In genomic region chr11:34953955-34954354, GRCh38 we compare ENCODE assay signal across 16 cellular contexts. TPM values are rescaled to one million over a fixed set of nuclear protein-coding genes. Genes with fewer than 3 reads are reported as not detected.
A peak's percentile ranks its signal among the peaks of the same experiment; 100 is the strongest.
DNase-seq lines count a peak whose midpoint lies in the region; ATAC-seq, FAIRE-seq and TF ChIP-seq lines count a peak whose summit lies in the region.
"Had no signal": no experiment of that assay in that cellular context is flagged by ENCODE, and none has a peak within 500 bp of the region (broad histone marks: within the 10 kb centered on the region; RNA-seq: fewer than 3 reads in every experiment).

No MANE protein-coding gene starts in this region.

- TF ChIP-seq EP300 in K562 (IDR thresholded peaks at IDR 0.05; ENCODE audit: low read length), result no peak

- no peaks in the 10 kb centered on the region for H3K9me1 ChIP-seq in K562 (ENCODE audit: control insufficient read depth, insufficient read depth, low read length)

- H3K36me3 ChIP-seq in Panc1 (ENCODE audit: control insufficient read depth, insufficient read depth, low read length), result peaks cover 2% of the 10 kb centered on the region; the same call in 1 of the 2 replicates
- peaks cover 13% of the 10 kb centered on the region; the same call in 1 of the 3 replicates for H3K36me3 ChIP-seq in K562 (ENCODE audit: control insufficient read depth, insufficient read depth, low read length)
- H3K36me3 ChIP-seq in body of pancreas (replicated peaks in 1 of 2; ENCODE audit: insufficient read depth in 1 of 2, low read depth in 2 of 2), result no peaks in the 10 kb centered on the region
- H3K36me3 ChIP-seq: HAP-1 had no signal

- no peak overlapping the region for H3K9ac ChIP-seq in K562 (ENCODE audit: insufficient read depth in 1 of 2, low read depth in 2 of 2, low read length in 2 of 2)
- H3K9ac ChIP-seq: BLaER1 had no signal

- TF ChIP-seq RAD21 in K562 (CRISPR knock-in tag; conservative IDR thresholded peaks at IDR 0.05 in 1 of 2, IDR thresholded peaks at IDR 0.05 in 1 of 2), result no peak

- in situ Hi-C loops in Panc1 (cut with HindIII; ENCODE audit: low pct_unique_long_range_greater_than_20kb, low sequenced_read_pairs), result no loop called here
- in situ Hi-C loops in K562 (cut with MboI), result no loop called here

- intact Hi-C loops in activated CD4-positive, alpha-beta T cell treated with anti-CD3 and anti-CD28 coated beads for 36 hours (cut with DNase I, micrococcal nuclease), result no loop called here
- intact Hi-C loops in Panc1 (cut with micrococcal nuclease; ENCODE audit: unreplicated experiment) (no loop called here), K562 (cut with micrococcal nuclease) (no loop called here), body of pancreas (cut with DNase I) (no loop called here)

- no peak overlapping the region for H3K4me3 ChIP-seq in Panc1 (ENCODE audit: low read depth in 2 of 2, low read length in 2 of 2)
- H3K4me3 ChIP-seq in K562, result no peak overlapping the region
- H3K4me3 ChIP-seq in body of pancreas, result no peak overlapping the region
- H3K4me3 ChIP-seq: BLaER1, GM12878, HAP-1 had no signal

- no peaks in the 10 kb centered on the region for H3K9me3 Mint-ChIP-seq in activated CD4-positive, alpha-beta T cell treated with anti-CD3 and anti-CD28 coated beads for 36 hours (ENCODE audit: low read depth)
- no peaks in the 10 kb centered on the region for H3K9me3 Mint-ChIP-seq in stimulated activated effector memory CD8-positive, alpha-beta T cell treated with anti-CD3 and anti-CD28 coated beads, Interleukin-12 subunit alpha, Interleukin-12 subunit beta, amount 100 ng/mL, for 72 hours
- H3K9me3 Mint-ChIP-seq in WTC11, result no peaks in the 10 kb centered on the region
- H3K9me3 Mint-ChIP-seq: CD8-positive, alpha-beta memory T cell had no signal

- H3K27ac ChIP-seq in Panc1 (ENCODE audit: low read length) (peak overlapping the region; percentile 67; the same call in 1 of the 2 replicates), K562 (ENCODE audit: extremely low read depth, low read depth, low read length) (no peak overlapping the region), body of pancreas (no peak overlapping the region)
- H3K27ac ChIP-seq: BLaER1 had no signal

- H3K27me3 Mint-ChIP-seq in activated CD4-positive, alpha-beta T cell treated with anti-CD3 and anti-CD28 coated beads for 36 hours, result no peaks in the 10 kb centered on the region
- H3K27me3 Mint-ChIP-seq in WTC11 (ENCODE audit: low read depth), result no peaks in the 10 kb centered on the region
- H3K27me3 Mint-ChIP-seq: CD8-positive, alpha-beta memory T cell had no signal

- ATAC-seq in activated CD4-positive, alpha-beta T cell treated with anti-CD3 and anti-CD28 coated beads for 36 hours, result peak; percentile 69
- ATAC-seq in Panc1 (no peak), K562 (no peak), body of pancreas (no peak), WTC11 (no peak)
- ATAC-seq in stimulated activated effector memory CD8-positive, alpha-beta T cell treated with anti-CD3 and anti-CD28 coated beads, Interleukin-12 subunit alpha, Interleukin-12 subunit beta, amount 100 ng/mL, for 72 hours, result peak; percentile 55
- ATAC-seq: GM12878 had no signal

- no peak overlapping the region for H3K4me3 Mint-ChIP-seq in activated CD4-positive, alpha-beta T cell treated with anti-CD3 and anti-CD28 coated beads for 36 hours
- no peak overlapping the region for H3K4me3 Mint-ChIP-seq in stimulated activated effector memory CD8-positive, alpha-beta T cell treated with anti-CD3 and anti-CD28 coated beads, Interleukin-12 subunit alpha, Interleukin-12 subunit beta, amount 100 ng/mL, for 72 hours
- H3K4me3 Mint-ChIP-seq in WTC11, result no peak overlapping the region
- H3K4me3 Mint-ChIP-seq: CD8-positive, alpha-beta memory T cell had no signal

- no peaks in the 10 kb centered on the region for H4K20me1 ChIP-seq in K562 (replicated peaks; ENCODE audit: control insufficient read depth, insufficient read depth, low read length)
- H4K20me1 ChIP-seq: BLaER1 had no signal

- TF ChIP-seq POLR2A in K562 (conservative IDR thresholded peaks at IDR 0.05) (no peak), body of pancreas (IDR thresholded peaks at IDR 0.05) (no peak)

- H2AFZ ChIP-seq in K562 (ENCODE audit: low read depth, low read length), result no peak overlapping the region

- peaks cover 4% of the 10 kb centered on the region for H3K4me1 Mint-ChIP-seq in activated CD4-positive, alpha-beta T cell treated with anti-CD3 and anti-CD28 coated beads for 36 hours
- H3K4me1 Mint-ChIP-seq in stimulated activated effector memory CD8-positive, alpha-beta T cell treated with anti-CD3 and anti-CD28 coated beads, Interleukin-12 subunit alpha, Interleukin-12 subunit beta, amount 100 ng/mL, for 72 hours, result no peaks in the 10 kb centered on the region
- H3K4me1 Mint-ChIP-seq in WTC11, result no peaks in the 10 kb centered on the region

- H3K4me1 ChIP-seq in Panc1 (ENCODE audit: control insufficient read depth, insufficient read depth, low read length), result no peaks in the 10 kb centered on the region
- H3K4me1 ChIP-seq in K562 (replicated peaks in 1 of 2; ENCODE audit: control insufficient read depth in 2 of 2, insufficient read depth in 2 of 2, low read length in 2 of 2), result no peaks in the 10 kb centered on the region
- peaks cover 13% of the 10 kb centered on the region for H3K4me1 ChIP-seq in body of pancreas
- H3K4me1 ChIP-seq: BLaER1, Caco-2, HAP-1 had no signal

- no peaks in the 10 kb centered on the region for H3K27me3 ChIP-seq in Panc1 (ENCODE audit: control insufficient read depth, insufficient read depth, low read length)
- no peaks in the 10 kb centered on the region for H3K27me3 ChIP-seq in K562 (ENCODE audit: control insufficient read depth in 2 of 2, insufficient read depth in 2 of 2, low read length in 2 of 2)
- no peaks in the 10 kb centered on the region for H3K27me3 ChIP-seq in body of pancreas
- H3K27me3 ChIP-seq: BLaER1 had no signal

- POLR2A ChIA-PET in activated CD4-positive, alpha-beta T cell treated with anti-CD3 and anti-CD28 coated beads for 36 hours (lab: Charles Lee), result no interaction called here
- POLR2A ChIA-PET in Panc1 (lab: Charles Lee), result interaction anchor here (0.5 kb wide), 1 partner anchor 59 kb away, joined by 26 read pairs; no protein-coding TSS in a partner anchor
- POLR2A ChIA-PET in K562 (lab: Yijun Ruan, JAX), result interaction anchor here (0.7 to 1.2 kb wide), 2 partner anchors 11 to 13 kb away, joined by 4 to 6 read pairs; no protein-coding TSS in a partner anchor
- POLR2A ChIA-PET in WTC11 (lab: Charles Lee), result no interaction called here

- CTCF ChIA-PET in activated CD4-positive, alpha-beta T cell treated with anti-CD3 and anti-CD28 coated beads for 36 hours (lab: Charles Lee), result interaction anchor here (1.0 to 1.5 kb wide), 3 partner anchors 11 to 29 kb away, joined by 3 read pairs; no protein-coding TSS in a partner anchor
- CTCF ChIA-PET in Panc1 (lab: Charles Lee), result no interaction called here
- CTCF ChIA-PET in K562 (lab: Yijun Ruan, JAX; ENCODE audit: low intra/inter-chr PET ratio), result no interaction called here
- CTCF ChIA-PET in WTC11 (lab: Charles Lee), result no interaction called here

- 67% methylated on average over 1 of the region's 1 CpG for WGBS in K562 (ENCODE audit: insufficient coverage, low coverage, missing lambda C conversion rate)
- 64 to 78% methylated on average over 1 of the region's 1 CpG for WGBS in body of pancreas, 2 donors

- no peak overlapping the region for H3K4me2 ChIP-seq in K562 (ENCODE audit: insufficient read depth, low read length)
- H3K4me2 ChIP-seq: BLaER1 had no signal

- TF ChIP-seq CTCF in Panc1 (IDR thresholded peaks at IDR 0.05) (no peak), K562 (IDR thresholded peaks at IDR 0.05 in 2 of 3, conservative IDR thresholded peaks at IDR 0.05 in 1 of 3; ENCODE audit: insufficient read depth in 2 of 3, low read depth in 1 of 3, low read length in 3 of 3) (no peak), body of pancreas (IDR thresholded peaks at IDR 0.05) (no peak), WTC11 (IDR thresholded peaks at IDR 0.05) (no peak)

- no peak for FAIRE-seq in K562 (lab: Jason Lieb, UNC)
- FAIRE-seq: GM12878, GM18507, H1 had no signal

- H3K79me2 ChIP-seq in K562 (ENCODE audit: control insufficient read depth, insufficient read depth, low read length), result no peaks in the 10 kb centered on the region

- H3K27ac Mint-ChIP-seq in activated CD4-positive, alpha-beta T cell treated with anti-CD3 and anti-CD28 coated beads for 36 hours, result no peak overlapping the region
- H3K27ac Mint-ChIP-seq in stimulated activated effector memory CD8-positive, alpha-beta T cell treated with anti-CD3 and anti-CD28 coated beads, Interleukin-12 subunit alpha, Interleukin-12 subunit beta, amount 100 ng/mL, for 72 hours, result no peak overlapping the region
- no peak overlapping the region; the same call in 1 of the 2 replicates for H3K27ac Mint-ChIP-seq in WTC11

- BruUV-seq in Panc1 (replicated peaks; lab: Mats Ljungman, UMichigan) (no TSS peak), K562 (replicated peaks; lab: Mats Ljungman, UMichigan) (no TSS peak)

- DNase-seq in activated CD4-positive, alpha-beta T cell treated with anti-CD3 and anti-CD28 coated beads for 36 hours, result peak; percentile 16
- no peak for DNase-seq in activated CD4-positive, alpha-beta T cell treated with anti-CD3 and anti-CD28 coated beads, Interleukin-2, amount 50 U/mL, for 1 hour
- DNase-seq in Panc1 (ENCODE audit: low read depth, low spot score), result no peak
- no peak for DNase-seq in K562 (ENCODE audit: extremely low read depth in 1 of 4, low spot score in 3 of 4)
- DNase-seq in stimulated activated effector memory CD8-positive, alpha-beta T cell treated with anti-CD3 and anti-CD28 coated beads, Interleukin-12 subunit alpha, Interleukin-12 subunit beta, amount 100 ng/mL, for 72 hours (ENCODE audit: low spot score in 2 of 2), result no peak
- no peak for DNase-seq in body of pancreas
- DNase-seq in WTC11 (ENCODE audit: low spot score), result no peak
- DNase-seq: 8988T; AML-193; Caco-2; CD8-positive, alpha-beta memory T cell had no signal

- H3K36me3 Mint-ChIP-seq in activated CD4-positive, alpha-beta T cell treated with anti-CD3 and anti-CD28 coated beads for 36 hours (ENCODE audit: low read depth), result peaks cover 20% of the 10 kb centered on the region
- H3K36me3 Mint-ChIP-seq in stimulated activated effector memory CD8-positive, alpha-beta T cell treated with anti-CD3 and anti-CD28 coated beads, Interleukin-12 subunit alpha, Interleukin-12 subunit beta, amount 100 ng/mL, for 72 hours, result no peaks in the 10 kb centered on the region
- H3K36me3 Mint-ChIP-seq in WTC11, result 0 out of 2 replicates have a peak, but pooled peaks cover 3% of the 10 kb centered on the region

- H3K9me3 ChIP-seq in Panc1 (ENCODE audit: control insufficient read depth, insufficient read depth, low read depth, low read length), result no peaks in the 10 kb centered on the region; the same call in 1 of the 2 replicates
- no peaks in the 10 kb centered on the region for H3K9me3 ChIP-seq in K562 (replicated peaks; ENCODE audit: control insufficient read depth, insufficient read depth, low read depth, low read length)
- H3K9me3 ChIP-seq in body of pancreas, result no peaks in the 10 kb centered on the region
- H3K9me3 ChIP-seq: BLaER1, Caco-2, HAP-1 had no signal

RNA-seq across cellular contexts. Expression of gene PDHX, which starts 37.5 kb away (rescaled TPM):
- total RNA-seq in activated CD4-positive, alpha-beta T cell treated with anti-CD3 and anti-CD28 coated beads for 36 hours, result 10 to 100 TPM; 29.8 to 46.2 TPM
- 63.0 TPM for total RNA-seq in Panc1 (2021; ENCODE audit: unreplicated experiment)
- polyA plus RNA-seq in Panc1 (2012; ENCODE audit: insufficient read length), result 35.1 TPM
- 20.9 and 58.2 TPM in 2 replicates for total RNA-seq in K562 (2011; cell fraction: chromatin; rRNA removed; ENCODE audit: low replicate concordance)
- total RNA-seq in K562 (2011; cell fraction: nucleolus; rRNA removed), result 10.5 and 13.6 TPM in 2 replicates
- 13.7 and 14.1 TPM in 2 replicates for total RNA-seq in K562 (2011; cell fraction: nucleoplasm; rRNA removed)
- total RNA-seq in K562 (2014; rRNA removed), result 23.7 and 28.4 TPM in 2 replicates
- 41.3 and 47.6 TPM in 2 replicates for total RNA-seq in K562 (2014; rRNA removed; fragmentation: Illumina TruSeq; extraction: Trizol)
- total RNA-seq in K562 (2015; rRNA removed; fragmentation: Illumina TruSeq; extraction: Trizol), result 38.5 and 38.9 TPM in 2 replicates
- total RNA-seq in K562 (2021), result 35.0 and 41.3 TPM in 2 replicates
- polyA plus RNA-seq in K562 (2011; rRNA removed), result 27.5 and 32.9 TPM in 2 replicates
- 14.9 and 23.2 TPM in 2 replicates for polyA plus RNA-seq in K562 (2011; cell fraction: cytosol; rRNA removed)
- 16.6 and 20.2 TPM in 2 replicates for polyA plus RNA-seq in K562 (2011; cell fraction: nucleus; rRNA removed)
- 25.6 and 31.6 TPM in 2 replicates for polyA plus RNA-seq in K562 (2012)
- 37.9 and 43.5 TPM in 2 replicates for polyA plus RNA-seq in K562 (2014; fragmentation: Illumina TruSeq; extraction: Trizol)
- 10 to 100 TPM; 20.8 to 31.2 TPM for polyA plus RNA-seq in K562 (2014; fragmentation: Nextera tagmentation; extraction: Ambion mirVana)
- polyA plus RNA-seq in K562 (2014; rRNA removed), result 21.6 and 24.0 TPM in 2 replicates
- 54.1 and 64.9 TPM in 2 replicates for polyA minus RNA-seq in K562 (2011; rRNA and poly(A)+ RNA removed)
- polyA minus RNA-seq in K562 (2011; cell fraction: cytosol; rRNA and poly(A)+ RNA removed), result 20.7 and 24.3 TPM in 2 replicates
- polyA minus RNA-seq in K562 (2011; cell fraction: nucleus; rRNA and poly(A)+ RNA removed), result 20.5 and 32.1 TPM in 2 replicates
- total RNA-seq in body of pancreas, result 10 to 100 TPM; 10.4 to 51.4 TPM
- 39.1 to 43.4 TPM (median 40.9 TPM) in 3 replicates for total RNA-seq in WTC11 (2021)

RNA-seq across cellular contexts. Expression of gene APIP, which starts 37.8 kb away (rescaled TPM):
- 10 to 100 TPM; 43.6 to 43.7 TPM for total RNA-seq in activated CD4-positive, alpha-beta T cell treated with anti-CD3 and anti-CD28 coated beads for 36 hours
- total RNA-seq in Panc1 (2021; ENCODE audit: unreplicated experiment) (42.6 TPM), K562 (2014; rRNA removed) (49.8 and 63.7 TPM in 2 replicates), K562 (2014; rRNA removed; fragmentation: Illumina TruSeq; extraction: Trizol) (91.4 and 96.8 TPM in 2 replicates), K562 (2015; rRNA removed; fragmentation: Illumina TruSeq; extraction: Trizol) (79.7 and 92.2 TPM in 2 replicates), K562 (2021) (63.8 and 67.4 TPM in 2 replicates), body of pancreas (10 to 100 TPM in 1 of 2 donors, 1 to 10 TPM in 1; 8.9 to 36.8 TPM), WTC11 (2021) (24.3 to 26.9 TPM (median 25.9 TPM) in 3 replicates)
- 25.5 TPM for polyA plus RNA-seq in Panc1 (2012; ENCODE audit: insufficient read length)
- total RNA-seq in K562 (2011; cell fraction: chromatin; rRNA removed; ENCODE audit: low replicate concordance), result 4.8 and 13.9 TPM in 2 replicates
- total RNA-seq in K562 (2011; cell fraction: nucleolus; rRNA removed), result 3.8 and 5.9 TPM in 2 replicates
- total RNA-seq in K562 (2011; cell fraction: nucleoplasm; rRNA removed), result 8.6 and 9.2 TPM in 2 replicates
- polyA plus RNA-seq in K562 (2011; rRNA removed) (49.5 and 65.7 TPM in 2 replicates), K562 (2014; fragmentation: Illumina TruSeq; extraction: Trizol) (66.0 and 76.7 TPM in 2 replicates), K562 (2014; fragmentation: Nextera tagmentation; extraction: Ambion mirVana) (100 to 1,000 TPM; 100 to 110 TPM), K562 (2014; rRNA removed) (80.3 and 82.8 TPM in 2 replicates)
- 15.0 and 31.1 TPM in 2 replicates for polyA plus RNA-seq in K562 (2011; cell fraction: cytosol; rRNA removed)
- 15.0 and 26.2 TPM in 2 replicates for polyA plus RNA-seq in K562 (2011; cell fraction: nucleus; rRNA removed)
- polyA plus RNA-seq in K562 (2012), result 53.1 and 71.4 TPM in 2 replicates
- polyA minus RNA-seq in K562 (2011; rRNA and poly(A)+ RNA removed), result 32.2 and 38.1 TPM in 2 replicates
- polyA minus RNA-seq in K562 (2011; cell fraction: cytosol; rRNA and poly(A)+ RNA removed), result 21.0 and 22.5 TPM in 2 replicates
- 4.8 and 8.4 TPM in 2 replicates for polyA minus RNA-seq in K562 (2011; cell fraction: nucleus; rRNA and poly(A)+ RNA removed)

Comparison
In these comparisons a context has a peak if more than half of its experiments do, and no peak if none do; other contexts are left out.
1. ATAC-seq: peak in activated CD4-positive, alpha-beta T cell treated with anti-CD3 and anti-CD28 coated beads for 36 hours (single experiment) and stimulated activated effector memory CD8-positive, alpha-beta T cell treated with anti-CD3 and anti-CD28 coated beads, Interleukin-12 subunit alpha, Interleukin-12 subunit beta, amount 100 ng/mL, for 72 hours (single experiment); none in Panc1 (single experiment), K562 (single experiment), body of pancreas (single experiment) and WTC11 (single experiment).
2. POLR2A ChIA-PET loops: an anchor here in Panc1 (0.5 kb wide) and K562 (0.7 to 1.2 kb wide); none called in activated CD4-positive, alpha-beta T cell treated with anti-CD3 and anti-CD28 coated beads for 36 hours and WTC11.